17 cellular contexts compared by ENCODE assay signal in the genomic region with DNA sequence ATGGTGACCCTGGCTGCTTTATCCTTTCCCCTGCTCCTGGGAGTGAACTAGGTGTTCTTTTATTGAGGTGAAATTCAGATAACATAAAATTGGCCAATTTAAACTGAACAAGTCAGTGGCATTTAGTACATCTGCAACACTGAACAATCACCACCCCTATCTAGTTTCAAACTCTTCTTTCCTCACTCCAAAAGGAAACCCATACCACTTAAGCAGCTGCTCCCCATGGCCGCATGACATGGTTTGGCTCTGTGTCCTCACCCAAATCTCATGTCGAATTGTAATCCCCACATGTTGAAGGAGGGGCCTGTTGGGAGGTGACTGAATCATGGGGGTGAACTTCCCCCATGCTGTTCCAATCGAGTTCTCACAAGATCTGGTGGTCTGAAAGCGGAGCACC.
DNase-seq lines count a peak whose midpoint lies in the region; ATAC-seq, FAIRE-seq and TF ChIP-seq lines count a peak whose summit lies in the region.
"Had no signal": no experiment of that assay in that cellular context is flagged by ENCODE, and none has a peak within 500 bp of the region (broad histone marks: within the 10 kb centered on the region; RNA-seq: fewer than 3 reads in every experiment).

No MANE protein-coding gene starts in this region.

- ATAC-seq in psoas muscle = peak; percentile 65 to 87 (median 72)
- ATAC-seq in GM23338 = no peak
- ATAC-seq: HCT116 had no signal

- H3K27ac ChIP-seq in psoas muscle (no peak overlapping the region), GM23338 (ENCODE audit: low read depth) (no peak overlapping the region)

- H3K4me3 ChIP-seq in bronchial epithelial cell (ENCODE audit: low read depth, low read length) (no peak overlapping the region), psoas muscle (no peak overlapping the region), GM23338 (no peak overlapping the region)

- no peak overlapping the region for H3K4me2 ChIP-seq in GM23338

- DNase-seq in LHCN-M2 (ENCODE audit: low read depth) (peak; percentile 32), bronchial epithelial cell (ENCODE audit: low read depth) (no peak), psoas muscle (no peak), RPMI8226 (no peak), GM23338 (ENCODE audit: low spot score) (no peak)
- no peak for DNase-seq in activated CD4-positive, alpha-beta T cell treated with anti-CD3 and anti-CD28 coated beads for 4 hours
- DNase-seq: C1 segment of cervical spinal cord; Calu3; CD4-positive, alpha-beta memory T cell; COR-L47; DMS53; DMS79 treated with DMSO at 0.1 percent for 48 hours; GF-D8; H7 had no signal

- no peak overlapping the region for H3K27ac Mint-ChIP-seq in GM23338

- no peaks in the 10 kb centered on the region for H3K79me2 ChIP-seq in GM23338 (replicated peaks; ENCODE audit: insufficient read depth)

- H3K9me3 ChIP-seq in psoas muscle = no peaks in the 10 kb centered on the region

- H3K27me3 Mint-ChIP-seq in GM23338 (ENCODE audit: insufficient read depth, low read depth, poor library complexity) = peaks cover 3% of the 10 kb centered on the region
- H3K27me3 Mint-ChIP-seq: CD4-positive, alpha-beta memory T cell had no signal

- peaks cover 17% of the 10 kb centered on the region for H3K4me1 Mint-ChIP-seq in GM23338

- H3K4me3 Mint-ChIP-seq in GM23338 = no peak overlapping the region
- H3K4me3 Mint-ChIP-seq: CD4-positive, alpha-beta memory T cell had no signal

- FAIRE-seq in bronchial epithelial cell (lab: Jason Lieb, UNC) = peak; percentile 47
- FAIRE-seq: GM12892, H1 had no signal

- no peaks in the 10 kb centered on the region for H3F3A ChIP-seq in GM23338 (replicated peaks; ENCODE audit: low read depth)

- no peak for TF ChIP-seq CTCF in bronchial epithelial cell (IDR thresholded peaks at IDR 0.05; ENCODE audit: insufficient read depth, low read length, severe bottlenecking)
- TF ChIP-seq CTCF in psoas muscle (IDR thresholded peaks at IDR 0.05) = no peak
- TF ChIP-seq CTCF in GM23338 (conservative IDR thresholded peaks at IDR 0.05; ENCODE audit: low read depth in 2 of 2) = no peak

- H3K9me2 ChIP-seq in GM23338 (ENCODE audit: insufficient read depth) = no peaks in the 10 kb centered on the region

- no peak overlapping the region for H2AFZ ChIP-seq in GM23338

- H4K20me1 ChIP-seq in GM23338 (replicated peaks; ENCODE audit: insufficient read depth) = no peaks in the 10 kb centered on the region

- no peaks in the 10 kb centered on the region for H3K36me3 ChIP-seq in bronchial epithelial cell (ENCODE audit: control insufficient read depth, insufficient read depth, low read length)
- no peaks in the 10 kb centered on the region for H3K36me3 ChIP-seq in psoas muscle (ENCODE audit: insufficient read depth in 1 of 2, low read depth in 1 of 2)
- no peaks in the 10 kb centered on the region; the same call in 1 of the 2 replicates for H3K36me3 ChIP-seq in GM23338 (ENCODE audit: insufficient read depth)

- H3K27me3 ChIP-seq in bronchial epithelial cell (ENCODE audit: control insufficient read depth, insufficient read depth, low read length) (no peaks in the 10 kb centered on the region), psoas muscle (ENCODE audit: insufficient read depth in 3 of 3, low read length in 2 of 3) (no peaks in the 10 kb centered on the region), GM23338 (ENCODE audit: insufficient read depth) (no peaks in the 10 kb centered on the region)

- peaks cover 17% of the 10 kb centered on the region for H3K9me3 Mint-ChIP-seq in GM23338
- H3K9me3 Mint-ChIP-seq: CD4-positive, alpha-beta memory T cell had no signal

- H3K4me1 ChIP-seq in psoas muscle (peaks cover 7% of the 10 kb centered on the region), GM23338 (ENCODE audit: insufficient read depth) (peaks cover 8% of the 10 kb centered on the region; the same call in 1 of the 2 replicates)

- intact Hi-C loops in psoas muscle (cut with DNase I) = no loop called here

- H3K36me3 Mint-ChIP-seq in GM23338 (ENCODE audit: low read depth) = peaks cover 14% of the 10 kb centered on the region; the same call in 2 of the 3 replicates

- WGBS in psoas muscle, 3 donors = 45 to 52% (median 50%) methylated on average over 4 of the region's 4 CpGs

TF ChIP-seq in GM23338, 12 proteins besides CTCF, POLR2A, EP300 and RAD21 (continues in another document):
- TF ChIP-seq JUNB (IDR thresholded peaks at IDR 0.05; ENCODE audit: unreplicated experiment) (no peak), POLR2AphosphoS5 (IDR thresholded peaks at IDR 0.05; ENCODE audit: low read depth) (no peak), ZNF114 (CRISPR knock-in tag; IDR thresholded peaks at IDR 0.05) (no peak), STAT1 (IDR thresholded peaks at IDR 0.05; ENCODE audit: unreplicated experiment) (no peak), CREB1 (CRISPR knock-in tag; IDR thresholded peaks at IDR 0.05; ENCODE audit: low read depth) (no peak), EZH2 (IDR thresholded peaks at IDR 0.05; ENCODE audit: low read depth, unreplicated experiment) (no peak)
- TF ChIP-seq, protein P1, sequence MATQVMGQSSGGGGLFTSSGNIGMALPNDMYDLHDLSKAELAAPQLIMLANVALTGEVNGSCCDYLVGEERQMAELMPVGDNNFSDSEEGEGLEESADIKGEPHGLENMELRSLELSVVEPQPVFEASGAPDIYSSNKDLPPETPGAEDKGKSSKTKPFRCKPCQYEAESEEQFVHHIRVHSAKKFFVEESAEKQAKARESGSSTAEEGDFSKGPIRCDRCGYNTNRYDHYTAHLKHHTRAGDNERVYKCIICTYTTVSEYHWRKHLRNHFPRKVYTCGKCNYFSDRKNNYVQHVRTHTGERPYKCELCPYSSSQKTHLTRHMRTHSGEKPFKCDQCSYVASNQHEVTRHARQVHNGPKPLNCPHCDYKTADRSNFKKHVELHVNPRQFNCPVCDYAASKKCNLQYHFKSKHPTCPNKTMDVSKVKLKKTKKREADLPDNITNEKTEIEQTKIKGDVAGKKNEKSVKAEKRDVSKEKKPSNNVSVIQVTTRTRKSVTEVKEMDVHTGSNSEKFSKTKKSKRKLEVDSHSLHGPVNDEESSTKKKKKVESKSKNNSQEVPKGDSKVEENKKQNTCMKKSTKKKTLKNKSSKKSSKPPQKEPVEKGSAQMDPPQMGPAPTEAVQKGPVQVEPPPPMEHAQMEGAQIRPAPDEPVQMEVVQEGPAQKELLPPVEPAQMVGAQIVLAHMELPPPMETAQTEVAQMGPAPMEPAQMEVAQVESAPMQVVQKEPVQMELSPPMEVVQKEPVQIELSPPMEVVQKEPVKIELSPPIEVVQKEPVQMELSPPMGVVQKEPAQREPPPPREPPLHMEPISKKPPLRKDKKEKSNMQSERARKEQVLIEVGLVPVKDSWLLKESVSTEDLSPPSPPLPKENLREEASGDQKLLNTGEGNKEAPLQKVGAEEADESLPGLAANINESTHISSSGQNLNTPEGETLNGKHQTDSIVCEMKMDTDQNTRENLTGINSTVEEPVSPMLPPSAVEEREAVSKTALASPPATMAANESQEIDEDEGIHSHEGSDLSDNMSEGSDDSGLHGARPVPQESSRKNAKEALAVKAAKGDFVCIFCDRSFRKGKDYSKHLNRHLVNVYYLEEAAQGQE (IDR thresholded peaks at IDR 0.05; ENCODE audit: unreplicated experiment) = no peak
- TF ChIP-seq, protein P2, sequence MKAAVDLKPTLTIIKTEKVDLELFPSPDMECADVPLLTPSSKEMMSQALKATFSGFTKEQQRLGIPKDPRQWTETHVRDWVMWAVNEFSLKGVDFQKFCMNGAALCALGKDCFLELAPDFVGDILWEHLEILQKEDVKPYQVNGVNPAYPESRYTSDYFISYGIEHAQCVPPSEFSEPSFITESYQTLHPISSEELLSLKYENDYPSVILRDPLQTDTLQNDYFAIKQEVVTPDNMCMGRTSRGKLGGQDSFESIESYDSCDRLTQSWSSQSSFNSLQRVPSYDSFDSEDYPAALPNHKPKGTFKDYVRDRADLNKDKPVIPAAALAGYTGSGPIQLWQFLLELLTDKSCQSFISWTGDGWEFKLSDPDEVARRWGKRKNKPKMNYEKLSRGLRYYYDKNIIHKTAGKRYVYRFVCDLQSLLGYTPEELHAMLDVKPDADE (IDR thresholded peaks at IDR 0.05) = no peak
